1 cellular context compared by ENCODE assay signal in genomic region chr9:88373018-88373417, GRCh38.
TF ChIP-seq lines count a peak whose summit lies in the region.

No MANE protein-coding gene starts in this region.

TF ChIP-seq in HCT116, 20 proteins besides CTCF, POLR2A, EP300 and RAD21:
- no peak for TF ChIP-seq REST (IDR thresholded peaks at IDR 0.05; ENCODE audit: low read depth)
- TF ChIP-seq JUND (IDR thresholded peaks at IDR 0.05) = no peak
- TF ChIP-seq FOSL1 (IDR thresholded peaks at IDR 0.05; ENCODE audit: low read depth) = no peak
- TF ChIP-seq TCF7L2 (IDR thresholded peaks at IDR 0.05; ENCODE audit: borderline replicate concordance, extremely low read depth, insufficient read depth, insufficient read length) = no peak
- TF ChIP-seq YY1 (IDR thresholded peaks at IDR 0.05; ENCODE audit: extremely low read depth, insufficient replicate concordance, low read depth, low read length) = no peak
- TF ChIP-seq EZH2 (IDR thresholded peaks at IDR 0.05) = no peak
- no peak for TF ChIP-seq SIN3A (IDR thresholded peaks at IDR 0.05; ENCODE audit: low read depth)
- no peak for TF ChIP-seq ZNF274 (IDR thresholded peaks at IDR 0.05; ENCODE audit: low read depth, low read length)
- no peak for TF ChIP-seq POLR2AphosphoS5 (IDR thresholded peaks at IDR 0.05; ENCODE audit: low read depth, low read length)
- no peak for TF ChIP-seq CEBPB (IDR thresholded peaks at IDR 0.05; ENCODE audit: low read depth)
- no peak for TF ChIP-seq CBX3 (IDR thresholded peaks at IDR 0.05; ENCODE audit: low read depth)
- no peak for TF ChIP-seq ZFX (IDR thresholded peaks at IDR 0.05)
- no peak for TF ChIP-seq SRF (IDR thresholded peaks at IDR 0.05; ENCODE audit: low read depth)
